In genomic region chr5:67165524-67166459, GRCh38 we compare ENCODE assay signal across 8 cellular contexts. TPM values are rescaled to one million over a fixed set of nuclear protein-coding genes. Genes with fewer than 3 reads are reported as not detected.
A peak's percentile ranks its signal among the peaks of the same experiment; 100 is the strongest.
DNase-seq lines count a peak whose midpoint lies in the region; ATAC-seq and TF ChIP-seq lines count a peak whose summit lies in the region.

No MANE protein-coding gene starts in this region.

- H3K79me2 ChIP-seq in trophoblast cell (ENCODE audit: control insufficient read depth, insufficient read depth, low read length, poor library complexity), result no peaks in the 10 kb centered on the region

- TF ChIP-seq POLR2A in GM15510 (IDR thresholded peaks at IDR 0.05; ENCODE audit: borderline replicate concordance, extremely low read depth, insufficient read length), result peak; percentile 35

- H3K14ac ChIP-seq in trophoblast cell (ENCODE audit: low read length), result peak overlapping the region; percentile 83

- no peak overlapping the region for H3K4me3 ChIP-seq in cardiac muscle cell
- no peak overlapping the region for H3K4me3 ChIP-seq in trophoblast cell (ENCODE audit: low read depth, low read length)
- peak overlapping the region; percentile 45 for H3K4me3 ChIP-seq in thymus (ENCODE audit: low read length)

- H3K27ac ChIP-seq in cardiac muscle cell (peak overlapping the region; percentile 37), trophoblast cell (ENCODE audit: low read depth, low read length) (no peak overlapping the region), thymus (ENCODE audit: low read depth) (peak overlapping the region; percentile 92)

- no peaks in the 10 kb centered on the region for H3K27me3 ChIP-seq in cardiac muscle cell
- H3K27me3 ChIP-seq in trophoblast cell (ENCODE audit: insufficient read depth, low read length), result no peaks in the 10 kb centered on the region
- H3K27me3 ChIP-seq in thymus (ENCODE audit: control insufficient read depth, insufficient read depth), result no peaks in the 10 kb centered on the region

- peak overlapping the region; percentile 79 for H4K12ac ChIP-seq in trophoblast cell (ENCODE audit: low read depth, low read length)

- no peak overlapping the region for H2BK5ac ChIP-seq in trophoblast cell (ENCODE audit: low read depth, low read length, poor library complexity)

- H2AFZ ChIP-seq in trophoblast cell (ENCODE audit: insufficient read depth, low read length, poor library complexity), result peak overlapping the region; percentile 58

- ATAC-seq in HG02943 (IDR thresholded peaks at IDR 0.05; ENCODE audit: low read depth, unreplicated experiment), result peak; percentile 91
- ATAC-seq in activated naive CD4-positive, alpha-beta T cell treated with anti-CD3 and anti-CD28 coated beads, Interleukin-2, amount 50 U/mL, for 72 hours, result peak; percentile 70 to 84

- peak overlapping the region; percentile 42 for H3K18ac ChIP-seq in trophoblast cell (ENCODE audit: low read length)

- H3K9ac ChIP-seq in trophoblast cell (ENCODE audit: low read length), result no peak overlapping the region

- no peak overlapping the region for H2BK12ac ChIP-seq in trophoblast cell (ENCODE audit: low read length)

- H3K23ac ChIP-seq in trophoblast cell (ENCODE audit: low read length), result no peak overlapping the region

- peak overlapping the region; percentile 56 for H3K4me2 ChIP-seq in trophoblast cell (ENCODE audit: low read length)

- peaks cover 22 to 42% of the 10 kb centered on the region in 2 donors for H3K36me3 Mint-ChIP-seq in activated naive CD4-positive, alpha-beta T cell treated with anti-CD3 and anti-CD28 coated beads, Interleukin-2, amount 50 U/mL, for 72 hours

- peaks cover 39% of the 10 kb centered on the region for H3K36me3 ChIP-seq in cardiac muscle cell
- H3K36me3 ChIP-seq in trophoblast cell (ENCODE audit: control insufficient read depth in 1 of 2, insufficient read depth in 2 of 2, low read length in 2 of 2), result peaks cover 14 to 17% of the 10 kb centered on the region in 2 experiments
- H3K36me3 ChIP-seq in thymus (ENCODE audit: control insufficient read depth, insufficient read depth), result peaks cover 57% of the 10 kb centered on the region

- peak overlapping the region; percentile 28 for H2AK5ac ChIP-seq in trophoblast cell (ENCODE audit: low read length)

- H3K9me3 Mint-ChIP-seq in activated naive CD4-positive, alpha-beta T cell treated with anti-CD3 and anti-CD28 coated beads, Interleukin-2, amount 50 U/mL, for 72 hours, result no peaks in the 10 kb centered on the region

- peaks cover 4% of the 10 kb centered on the region for H3K4me1 ChIP-seq in cardiac muscle cell (ENCODE audit: low read depth)
- H3K4me1 ChIP-seq in trophoblast cell (ENCODE audit: control insufficient read depth in 1 of 2, insufficient read depth in 2 of 2, low read length in 2 of 2), result peaks cover 9 to 11% of the 10 kb centered on the region in 2 experiments
- H3K4me1 ChIP-seq in thymus (ENCODE audit: control insufficient read depth, insufficient read depth, low read length), result peaks cover 6% of the 10 kb centered on the region

- H2BK120ac ChIP-seq in trophoblast cell (ENCODE audit: insufficient read depth, low read length, poor library complexity), result peak overlapping the region; percentile 80

- peak overlapping the region; percentile 89 for H4K8ac ChIP-seq in trophoblast cell (ENCODE audit: low read depth, low read length)

- DNase-seq in RPMI8226, result peak; percentile 93
- DNase-seq in activated naive CD4-positive, alpha-beta T cell treated with anti-CD3 and anti-CD28 coated beads, Interleukin-2, amount 50 U/mL, for 72 hours (ENCODE audit: low spot score in 2 of 2), result peak; percentile 76 to 79
- peak; percentile 84 to 90 for DNase-seq in cardiac muscle cell (ENCODE audit: low read depth in 1 of 2, low spot score in 1 of 2)
- peak; percentile 58 to 87 for DNase-seq in trophoblast cell
- DNase-seq in glomerular visceral epithelial cell (ENCODE audit: extremely low spot score), result no peak

- peaks cover 12% of the 10 kb centered on the region for H3K79me1 ChIP-seq in trophoblast cell (ENCODE audit: low read length)

- H3K27ac Mint-ChIP-seq in activated naive CD4-positive, alpha-beta T cell treated with anti-CD3 and anti-CD28 coated beads, Interleukin-2, amount 50 U/mL, for 72 hours, result peak overlapping the region; percentile 93 to 99

- peak overlapping the region; percentile 69 for H4K91ac ChIP-seq in trophoblast cell (ENCODE audit: low read depth, low read length)

- no peaks in the 10 kb centered on the region for H3K9me3 ChIP-seq in cardiac muscle cell (ENCODE audit: low read depth)
- no peaks in the 10 kb centered on the region for H3K9me3 ChIP-seq in trophoblast cell (ENCODE audit: insufficient read depth, low read depth, low read length)
- H3K9me3 ChIP-seq in thymus (ENCODE audit: control insufficient read depth), result no peaks in the 10 kb centered on the region

- WGBS in trophoblast cell (ENCODE audit: extremely low coverage, insufficient coverage, insufficient read length), result no CpG with 5 or more reads among the region's 36 CpGs
- 52% methylated on average over 36 of the region's 36 CpGs for WGBS in thymus

- TF ChIP-seq CTCF in cardiac muscle cell (IDR thresholded peaks at IDR 0.05; ENCODE audit: low read depth, low read length), result peak; percentile 81

- H3K4ac ChIP-seq in trophoblast cell (ENCODE audit: low read depth, low read length), result no peak overlapping the region

RNA-seq across cellular contexts. Expression of gene CD180, which starts 30.8 kb away (rescaled TPM):
- not detected for total RNA-seq in activated naive CD4-positive, alpha-beta T cell treated with anti-CD3 and anti-CD28 coated beads, Interleukin-2, amount 50 U/mL, for 72 hours
- total RNA-seq in cardiac muscle cell, result not detected in 2 replicates
- not detected in 2 replicates for polyA plus RNA-seq in cardiac muscle cell
- polyA plus RNA-seq in trophoblast cell (2013), result not detected in 2 replicates
- 2.2 TPM for polyA plus RNA-seq in thymus
